Comparison of ENCODE assay signal across 1 cellular context in genomic region chr2:45622704-45623103, GRCh38.
TF ChIP-seq lines count a peak whose summit lies in the region.

No MANE protein-coding gene starts in this region.

TF ChIP-seq in GM12878, 131 proteins besides CTCF, POLR2A, EP300 and RAD21:
- TF ChIP-seq SMC3 (IDR thresholded peaks at IDR 0.05; ENCODE audit: borderline replicate concordance, low read length) = no peak
- TF ChIP-seq BCL11A (IDR thresholded peaks at IDR 0.05; ENCODE audit: low read depth, low read length) = 0 out of 2 replicates have a peak, but pooled peaks have one; percentile 27
